In the genomic region with DNA sequence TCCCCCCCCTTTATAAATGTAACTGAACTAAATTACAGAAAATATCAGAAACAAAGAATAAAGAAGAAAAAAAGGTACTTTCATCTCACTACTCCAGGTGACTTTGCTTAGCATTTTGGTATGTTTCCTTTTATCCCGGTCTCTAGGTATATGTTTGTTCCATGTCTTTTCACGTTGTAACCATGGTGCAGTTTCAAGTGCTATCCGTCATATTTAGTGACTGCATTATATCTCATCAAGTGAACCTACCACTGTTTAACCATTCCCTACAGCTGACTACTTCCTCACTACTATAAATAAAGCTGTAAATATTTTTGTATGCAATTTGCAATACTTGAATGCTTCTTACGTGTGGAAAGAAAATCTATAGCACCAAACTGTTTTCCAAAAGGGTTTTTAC, we compare ENCODE assay signal across 10 cellular contexts. TPM values are rescaled to one million over a fixed set of nuclear protein-coding genes. Genes with fewer than 3 reads are reported as not detected.
A peak's percentile ranks its signal among the peaks of the same experiment; 100 is the strongest.
DNase-seq lines count a peak whose midpoint lies in the region; ATAC-seq and TF ChIP-seq lines count a peak whose summit lies in the region.
"Had no signal": no experiment of that assay in that cellular context is flagged by ENCODE, and none has a peak within 500 bp of the region (broad histone marks: within the 10 kb centered on the region; RNA-seq: fewer than 3 reads in every experiment).

No MANE protein-coding gene starts in this region.

- no peak for TF ChIP-seq POLR2A in gastrocnemius medialis (IDR thresholded peaks at IDR 0.05)

- peaks cover 13% of the 10 kb centered on the region for H3K9me3 ChIP-seq in OCI-LY7 (ENCODE audit: low read length)
- peaks cover 4% of the 10 kb centered on the region for H3K9me3 ChIP-seq in endodermal cell (ENCODE audit: control insufficient read depth, low read length)
- H3K9me3 ChIP-seq in gastrocnemius medialis: no peaks in the 10 kb centered on the region

- H3K36me3 ChIP-seq in OCI-LY7 (ENCODE audit: insufficient read depth, low read length): peaks cover 60% of the 10 kb centered on the region
- H3K36me3 ChIP-seq in endodermal cell (ENCODE audit: control insufficient read depth, insufficient read depth, low read length): peaks cover 15% of the 10 kb centered on the region
- H3K36me3 ChIP-seq in gastrocnemius medialis: no peaks in the 10 kb centered on the region

- no peaks in the 10 kb centered on the region for H3K9me2 ChIP-seq in OCI-LY7 (ENCODE audit: insufficient read depth, low read length)

- H3K27ac ChIP-seq in OCI-LY7 (ENCODE audit: low read depth, low read length, poor library complexity, severe bottlenecking) (no peak overlapping the region), endodermal cell (ENCODE audit: low read depth, low read length) (no peak overlapping the region), gastrocnemius medialis (peak overlapping the region; percentile 87 to 98 (median 96))

- WGBS in endodermal cell (ENCODE audit: insufficient coverage in 1 of 2, insufficient read length in 1 of 2), 2 experiments: 81 to 92% methylated on average over 2 to 4 of the region's 4 CpGs

- POLR2A ChIA-PET in OCI-LY7 (lab: Charles Lee): interaction anchor here (0.6 to 1.3 kb wide), 4 partner anchors 8 to 1642 kb away, joined by 3 to 4 read pairs (median 4); no protein-coding TSS in a partner anchor

- H3K27ac Mint-ChIP-seq in endodermal cell: no peak overlapping the region

- no peak overlapping the region for H2AFZ ChIP-seq in OCI-LY7 (ENCODE audit: low read length)

- peak overlapping the region; percentile 80 for H3K4me3 Mint-ChIP-seq in endodermal cell

- intact Hi-C loops in OCI-LY7 (cut with micrococcal nuclease; ENCODE audit: unreplicated experiment): no loop called here
- intact Hi-C loops in gastrocnemius medialis (cut with DNase I; ENCODE audit: low total_unique reads): loop anchor here (5.0 kb wide), 1 partner anchor 258 kb away; the partner anchor contains the start of genes FSD2 and WHAMM

- peaks cover 47% of the 10 kb centered on the region for H3K4me1 ChIP-seq in OCI-LY7 (ENCODE audit: insufficient read depth, low read length, poor library complexity, severe bottlenecking)
- no peaks in the 10 kb centered on the region for H3K4me1 ChIP-seq in endodermal cell (ENCODE audit: control insufficient read depth, insufficient read depth, low read length)
- peaks cover 46 to 52% of the 10 kb centered on the region in 2 donors for H3K4me1 ChIP-seq in gastrocnemius medialis

- ATAC-seq in gastrocnemius medialis: no peak
- ATAC-seq in HG02870 (IDR thresholded peaks at IDR 0.05; ENCODE audit: unreplicated experiment): no peak
- no peak for ATAC-seq in HG02678 (IDR thresholded peaks at IDR 0.05; ENCODE audit: unreplicated experiment)

- H3K27me3 ChIP-seq in endodermal cell (ENCODE audit: control insufficient read depth, insufficient read depth, low read length, poor library complexity, severe bottlenecking): no peaks in the 10 kb centered on the region
- no peaks in the 10 kb centered on the region for H3K27me3 ChIP-seq in gastrocnemius medialis

- no TSS peak for BruUV-seq in OCI-LY7 (replicated peaks; lab: Mats Ljungman, UMichigan)

- CTCF ChIA-PET in OCI-LY7 (lab: Charles Lee; ENCODE audit: unreplicated experiment): no interaction called here

- H3K79me2 ChIP-seq in OCI-LY7 (ENCODE audit: insufficient read depth, low read depth, low read length): peaks cover 70% of the 10 kb centered on the region

- H3K9ac ChIP-seq in endodermal cell (ENCODE audit: extremely low read depth, low read length, poor library complexity, severe bottlenecking): peak overlapping the region; percentile 29

- no peaks in the 10 kb centered on the region for H3K27me3 Mint-ChIP-seq in endodermal cell (ENCODE audit: insufficient read depth)

- TF ChIP-seq CTCF in OCI-LY7 (conservative IDR thresholded peaks at IDR 0.05; ENCODE audit: low read length) (no peak), endodermal cell (conservative IDR thresholded peaks at IDR 0.05) (no peak), gastrocnemius medialis (IDR thresholded peaks at IDR 0.05 in 4 of 5, conservative IDR thresholded peaks at IDR 0.05 in 1 of 5) (no peak)

- in situ Hi-C loops in gastrocnemius medialis (cut with MboI; ENCODE audit: low sequenced_read_pairs in 4 of 4): no loop called here

- H3K36me3 Mint-ChIP-seq in endodermal cell (ENCODE audit: low read depth): no peaks in the 10 kb centered on the region

- DNase-seq in DMS53 (lab: John Stamatoyannopoulos, UW) (peak; percentile 70), DMS53 treated with DMSO at 0.1 percent for 48 hours (lab: John Stamatoyannopoulos, UW; ENCODE audit: unreplicated experiment) (no peak), OCI-LY7 (ENCODE audit: low spot score) (no peak), endodermal cell (no peak), gastrocnemius medialis (no peak)
- no peak for DNase-seq in stimulated activated CD4-positive, alpha-beta T cell treated with anti-CD3 and anti-CD28 coated beads, Interleukin-4, amount 100 ng/mL, for 1 hour

- peaks cover 21% of the 10 kb centered on the region for H3K4me1 Mint-ChIP-seq in endodermal cell

- peak overlapping the region; percentile 89 for H3K4me2 ChIP-seq in OCI-LY7 (ENCODE audit: low read length)

- H3K4me3 ChIP-seq in OCI-LY7 (ENCODE audit: low read depth, low read length, poor library complexity, severe bottlenecking) (peak overlapping the region; percentile 80), endodermal cell (ENCODE audit: low read length) (peak overlapping the region; percentile 95), gastrocnemius medialis (peak overlapping the region; percentile 78 to 84 (median 80))

- H4K20me1 ChIP-seq in OCI-LY7 (ENCODE audit: insufficient read depth, low read length): peaks cover 50% of the 10 kb centered on the region

- peaks cover 7% of the 10 kb centered on the region for H3K9me3 Mint-ChIP-seq in endodermal cell

RNA-seq across cellular contexts. Expression of gene BTBD1, which starts 2.2 kb away (rescaled TPM):
- 95.4 and 99.5 TPM in 2 replicates for total RNA-seq in OCI-LY7 (2014; rRNA removed; shearing (Covaris generic))
- total RNA-seq in OCI-LY7 (2022) (90.2 and 92.6 TPM in 2 replicates), endodermal cell (10 to 100 TPM; 35.9 to 37.0 TPM), gastrocnemius medialis (100 to 1,000 TPM; 229 to 408 (median 342) TPM)
- 37.5 TPM for polyA plus RNA-seq in endodermal cell (2013, experiment 1 of 2)
- polyA plus RNA-seq in endodermal cell (2013, experiment 2 of 2): 38.6 TPM

RNA-seq across cellular contexts. Expression of gene TM6SF1, which starts 42.6 kb away (rescaled TPM):
- total RNA-seq in OCI-LY7 (2014; rRNA removed; shearing (Covaris generic)): 20.2 and 27.2 TPM in 2 replicates
- total RNA-seq in OCI-LY7 (2022) (28.7 and 37.6 TPM in 2 replicates), endodermal cell (1 to 10 TPM; 1.2 to 1.9 TPM), gastrocnemius medialis (10 to 100 TPM in 3 of 4 donors, 1 to 10 TPM in 1; 7.1 to 49.1 (median 13.7) TPM)
- 0.39 TPM for polyA plus RNA-seq in endodermal cell (2013, experiment 1 of 2)
- polyA plus RNA-seq in endodermal cell (2013, experiment 2 of 2): 0.29 TPM
- total RNA-seq: A172, HT1080 had no signal

RNA-seq across cellular contexts. Expression of gene C15orf40, which starts 53.4 kb away (rescaled TPM):
- 29.9 and 33.8 TPM in 2 replicates for total RNA-seq in OCI-LY7 (2014; rRNA removed; shearing (Covaris generic))
- total RNA-seq in OCI-LY7 (2022): 37.9 and 45.8 TPM in 2 replicates
- total RNA-seq in endodermal cell: 10 to 100 TPM; 15.5 to 17.7 TPM
- polyA plus RNA-seq in endodermal cell (2013, experiment 1 of 2): 16.0 TPM
- polyA plus RNA-seq in endodermal cell (2013, experiment 2 of 2): 19.5 TPM
- total RNA-seq in gastrocnemius medialis: 10 to 100 TPM in 2 of 4 donors, 1 to 10 TPM in 2; 5.9 to 14.6 (median 9.5) TPM

Comparison
In these comparisons a context has a peak if more than half of its experiments do, and no peak if none do; other contexts are left out.
1. H3K27ac ChIP-seq: peak in gastrocnemius medialis (4 of 4); none in OCI-LY7 (single experiment) and endodermal cell (single experiment).
2. Peak in every context shown above with its lines, with median percentiles within 50 percentile points of each other: H3K4me3 ChIP-seq.